ENCODE assay signal across 9 cellular contexts in genomic region chr2:218896501-218897393, GRCh38. TPM values are rescaled to one million over a fixed set of nuclear protein-coding genes. Genes with fewer than 3 reads are reported as not detected.
A peak's percentile ranks its signal among the peaks of the same experiment; 100 is the strongest.
DNase-seq lines count a peak whose midpoint lies in the region; ATAC-seq and TF ChIP-seq lines count a peak whose summit lies in the region.
"Had no signal": no experiment of that assay in that cellular context is flagged by ENCODE, and none has a peak within 500 bp of the region (broad histone marks: within the 10 kb centered on the region; RNA-seq: fewer than 3 reads in every experiment).

No MANE protein-coding gene starts in this region.

- H3K4me2 ChIP-seq in parathyroid adenoma (ENCODE audit: low read length) = no peak overlapping the region

- no peaks in the 10 kb centered on the region for H3K36me3 Mint-ChIP-seq in WTC11

- peaks cover 8% of the 10 kb centered on the region for H3K27me3 ChIP-seq in parathyroid adenoma (ENCODE audit: control insufficient read depth, insufficient read depth, low read length)

- no peak overlapping the region for H3K27ac Mint-ChIP-seq in WTC11

- ATAC-seq in GM21737 (IDR thresholded peaks at IDR 0.05; ENCODE audit: unreplicated experiment) (peak; percentile 54), WTC11 (peak; percentile 36)

- H3K4me1 Mint-ChIP-seq in WTC11 = peaks cover 24% of the 10 kb centered on the region

- POLR2A ChIA-PET in WTC11 (lab: Charles Lee) = interaction anchor here (0.6 to 1.0 kb wide), 3 partner anchors 12 to 491 kb away, joined by 3 to 4 read pairs (median 3); no protein-coding TSS in a partner anchor

- H3K79me2 ChIP-seq in parathyroid adenoma = no peaks in the 10 kb centered on the region

- no peak overlapping the region for H3K27ac ChIP-seq in parathyroid adenoma

- H3K27me3 Mint-ChIP-seq in WTC11 (ENCODE audit: low read depth) = peaks cover 99% of the 10 kb centered on the region

- TF ChIP-seq CTCF in GM12873 (IDR thresholded peaks at IDR 0.05; ENCODE audit: insufficient read depth, low read depth, low read length, missing control alignments) = peak; percentile 19
- no peak for TF ChIP-seq CTCF in WTC11 (IDR thresholded peaks at IDR 0.05)
- TF ChIP-seq CTCF in parathyroid adenoma (IDR thresholded peaks at IDR 0.05) = no peak

- H3K4me3 ChIP-seq in parathyroid adenoma (ENCODE audit: low read depth, low read length) = no peak overlapping the region

- H2AFZ ChIP-seq in parathyroid adenoma = peak overlapping the region; percentile 34

- peak overlapping the region; percentile 27; the same call in 1 of the 2 replicates for H3K4me3 Mint-ChIP-seq in WTC11

- no peaks in the 10 kb centered on the region for H3K9me3 Mint-ChIP-seq in WTC11

- no peak overlapping the region for H3K9ac ChIP-seq in parathyroid adenoma

- H3K4me1 ChIP-seq in parathyroid adenoma = peaks cover 7% of the 10 kb centered on the region

- no peaks in the 10 kb centered on the region for H3K9me3 ChIP-seq in parathyroid adenoma (ENCODE audit: control insufficient read depth, low read length)

- peak; percentile 9 for DNase-seq in LHCN-M2 (ENCODE audit: low read depth)
- DNase-seq in WTC11 (ENCODE audit: low spot score) = no peak
- DNase-seq in cerebellar cortex (ENCODE audit: low spot score) = peak; percentile 63
- no peak for DNase-seq in HCEC 1CT
- DNase-seq in mucosa of gallbladder (ENCODE audit: low spot score) = no peak

- CTCF ChIA-PET in WTC11 (lab: Charles Lee) = interaction anchor here (0.6 to 9.5 kb wide), 20 partner anchors 9 to 457 kb away, joined by 3 to 422 read pairs (median 14); partner anchors contain the start of genes CDK5R2, TTLL4, WNT10A and WNT6

- no peaks in the 10 kb centered on the region for H3K36me3 ChIP-seq in parathyroid adenoma (ENCODE audit: control insufficient read depth, insufficient read depth, low read length)

TF ChIP-seq in WTC11, 78 proteins besides CTCF, POLR2A, EP300 and RAD21:
- no peak for TF ChIP-seq GTF2I (CRISPR knock-in tag; conservative IDR thresholded peaks at IDR 0.05)
- no peak for TF ChIP-seq USF1 (CRISPR knock-in tag; IDR thresholded peaks at IDR 0.05)
- TF ChIP-seq ZNF423 (CRISPR knock-in tag; IDR thresholded peaks at IDR 0.05) = no peak
- no peak for TF ChIP-seq IRF2 (CRISPR knock-in tag; IDR thresholded peaks at IDR 0.05; ENCODE audit: borderline replicate concordance, low read depth)
- TF ChIP-seq TEAD1 (CRISPR knock-in tag; IDR thresholded peaks at IDR 0.05) = no peak
- TF ChIP-seq ZNF138 (CRISPR knock-in tag; conservative IDR thresholded peaks at IDR 0.05) = no peak

RNA-seq across cellular contexts. Expression of gene WNT10A, which starts 16.1 kb away (rescaled TPM):
- total RNA-seq in LHCN-M2 (2014; rRNA removed) = 0.06 TPM in 1 of 2 replicates, not detected in the other
- polyA plus RNA-seq in LHCN-M2 (2012) = not detected
- total RNA-seq in WTC11 (2021) = not detected in 3 replicates
- total RNA-seq in mucosa of gallbladder = 0.12 TPM
- total RNA-seq: dermis microvascular lymphatic vessel endothelial cell had no signal

RNA-seq across cellular contexts. Expression of gene WNT6, which starts 37.1 kb away (rescaled TPM):
- total RNA-seq in LHCN-M2 (2014; rRNA removed) = 0.23 TPM in 1 of 2 replicates, not detected in the other
- polyA plus RNA-seq in LHCN-M2 (2012) = not detected
- total RNA-seq in WTC11 (2021) = not detected in 3 replicates
- 1.5 TPM for total RNA-seq in mucosa of gallbladder
- total RNA-seq: dermis microvascular lymphatic vessel endothelial cell had no signal

Comparison
In these comparisons a context has a peak if more than half of its experiments do, and no peak if none do; other contexts are left out.
1. DNase-seq: peak in LHCN-M2 (single experiment) and cerebellar cortex (single experiment); none in WTC11 (single experiment), HCEC 1CT (single experiment) and mucosa of gallbladder (single experiment).